In genomic region chr21:25670726-25671125, GRCh38 we compare ENCODE assay signal across 23 cellular contexts. TPM values are rescaled to one million over a fixed set of nuclear protein-coding genes. Genes with fewer than 3 reads are reported as not detected.
DNase-seq lines count a peak whose midpoint lies in the region; ATAC-seq and TF ChIP-seq lines count a peak whose summit lies in the region.
"Had no signal": no experiment of that assay in that cellular context is flagged by ENCODE, and none has a peak within 500 bp of the region (broad histone marks: within the 10 kb centered on the region; RNA-seq: fewer than 3 reads in every experiment).

No MANE protein-coding gene starts in this region.

- no peak for TF ChIP-seq CTCF in astrocyte of the spinal cord (IDR thresholded peaks at IDR 0.05; ENCODE audit: low read depth, low read length)
- TF ChIP-seq CTCF in heart right ventricle (IDR thresholded peaks at IDR 0.05): no peak

- H3K27ac ChIP-seq in heart right ventricle (peak overlapping the region; percentile 54 to 87 (median 78)), skin epidermis (peak overlapping the region in 11 of 21 experiments; percentile 13 to 80 (median 27)), caudate nucleus (ENCODE audit: low read depth, low read length) (no peak overlapping the region)
- H3K27ac ChIP-seq: BLaER1 treated with 17β-estradiol and CSF1 and Interleukin-3, amounts not matched to agents 10 nM and 100 nM; prostate gland; SJSA1 had no signal

- no peak overlapping the region for H3K4me3 ChIP-seq in astrocyte of the spinal cord (ENCODE audit: low read depth, low read length)
- H3K4me3 ChIP-seq in heart right ventricle: peak overlapping the region in 2 of 10 donors; percentile 3 to 6
- no peak overlapping the region for H3K4me3 ChIP-seq in skin epidermis
- H3K4me3 ChIP-seq: BLaER1 treated with 17β-estradiol and CSF1 and Interleukin-3, amounts not matched to agents 10 nM and 100 nM; prostate gland; SJSA1 had no signal

- no peaks in the 10 kb centered on the region for H3K36me3 Mint-ChIP-seq in activated T-helper 1 cell treated with anti-CD3 and anti-CD28 coated beads, Interleukin-12 subunit alpha, Interleukin-12 subunit beta, Interleukin-2, Interleukin-4 antibody, amounts not matched to agents 30 ng/mL and 10 ng/mL and 1 ng/mL, durations not matched to agents 14 hours and 24 hours and 36 hours (ENCODE audit: low read depth)
- H3K36me3 Mint-ChIP-seq: IgD-negative memory B cell; natural killer cell treated with Interleukin-12 subunit alpha and Interleukin-12 subunit beta and Interleukin-15 and Interleukin-18, amount 100 ng/mL, for 72 hours had no signal

- no peaks in the 10 kb centered on the region for H3K9me3 Mint-ChIP-seq in activated T-helper 1 cell treated with anti-CD3 and anti-CD28 coated beads, Interleukin-12 subunit alpha, Interleukin-12 subunit beta, Interleukin-2, Interleukin-4 antibody, amounts not matched to agents 30 ng/mL and 10 ng/mL and 1 ng/mL, durations not matched to agents 14 hours and 24 hours and 36 hours

- no peaks in the 10 kb centered on the region for H3K27me3 ChIP-seq in heart right ventricle
- H3K27me3 ChIP-seq: BLaER1 treated with 17β-estradiol and CSF1 and Interleukin-3, amounts not matched to agents 10 nM and 100 nM; SJSA1 had no signal

- intact Hi-C loops in heart right ventricle (cut with DNase I): no loop called here
- intact Hi-C loops in activated T-helper 1 cell treated with anti-CD3 and anti-CD28 coated beads, Interleukin-12 subunit alpha, Interleukin-12 subunit beta, Interleukin-2, Interleukin-4 antibody, amounts not matched to agents 30 ng/mL and 10 ng/mL and 1 ng/mL, durations not matched to agents 14 hours and 24 hours and 36 hours (cut with micrococcal nuclease): no loop called here

- in situ Hi-C loops in astrocyte of the spinal cord (cut with HindIII; ENCODE audit: low sequenced_read_pairs): no loop called here

- peaks cover 0 to 9% (median 0%) of the 10 kb centered on the region in 9 donors for H3K36me3 ChIP-seq in heart right ventricle
- H3K36me3 ChIP-seq: prostate gland, SJSA1 had no signal

- H3K27me3 Mint-ChIP-seq in activated T-helper 1 cell treated with anti-CD3 and anti-CD28 coated beads, Interleukin-12 subunit alpha, Interleukin-12 subunit beta, Interleukin-2, Interleukin-4 antibody, amounts not matched to agents 30 ng/mL and 10 ng/mL and 1 ng/mL, durations not matched to agents 14 hours and 24 hours and 36 hours (ENCODE audit: insufficient read depth): peaks cover 6% of the 10 kb centered on the region
- H3K27me3 Mint-ChIP-seq: IgD-negative memory B cell had no signal

- no peaks in the 10 kb centered on the region for H3K4me1 Mint-ChIP-seq in activated T-helper 1 cell treated with anti-CD3 and anti-CD28 coated beads, Interleukin-12 subunit alpha, Interleukin-12 subunit beta, Interleukin-2, Interleukin-4 antibody, amounts not matched to agents 30 ng/mL and 10 ng/mL and 1 ng/mL, durations not matched to agents 14 hours and 24 hours and 36 hours (ENCODE audit: low read depth)
- H3K4me1 Mint-ChIP-seq: IgD-negative memory B cell had no signal

- DNase-seq in GM04504 (ENCODE audit: low read depth) (peak; percentile 12), astrocyte of the spinal cord (ENCODE audit: low read depth, low spot score) (peak; percentile 5), heart right ventricle (no peak), RKO (ENCODE audit: low spot score) (no peak), caudate nucleus (lab: John Stamatoyannopoulos, UW) (no peak)
- no peak for DNase-seq in activated T-helper 1 cell treated with anti-CD3 and anti-CD28 coated beads, Interleukin-12 subunit alpha, Interleukin-12 subunit beta, Interleukin-2, Interleukin-4 antibody, amounts not matched to agents 30 ng/mL and 10 ng/mL and 1 ng/mL, durations not matched to agents 14 hours and 24 hours and 36 hours (ENCODE audit: low spot score)
- DNase-seq: activated CD4-positive, alpha-beta T cell treated with anti-CD3 and anti-CD28 coated beads for 4 hours; activated CD8-positive, alpha-beta memory T cell treated with anti-CD3 and anti-CD28 coated beads, Interleukin-2, amount 50 U/mL, for 4 hours; activated naive CD4-positive, alpha-beta T cell treated with Interleukin-2 at 50 U/mL for 16 hours; DMS53; effector CD4-positive, alpha-beta T cell; mesenchymal stem cell; NCI-H2081; NCI-H526; stimulated activated CD4-positive, alpha-beta T cell treated with anti-CD3 and anti-CD28 coated beads, Interleukin-2, amount 100 ng/mL, for 24 hours; T-helper 9 cell had no signal

- H3K4me1 ChIP-seq in heart right ventricle: peaks cover 0 to 53% (median 24%) of the 10 kb centered on the region in 9 donors
- H3K4me1 ChIP-seq: prostate gland, SJSA1 had no signal

- H3K4me3 Mint-ChIP-seq in activated T-helper 1 cell treated with anti-CD3 and anti-CD28 coated beads, Interleukin-12 subunit alpha, Interleukin-12 subunit beta, Interleukin-2, Interleukin-4 antibody, amounts not matched to agents 30 ng/mL and 10 ng/mL and 1 ng/mL, durations not matched to agents 14 hours and 24 hours and 36 hours: no peak overlapping the region
- H3K4me3 Mint-ChIP-seq: IgD-negative memory B cell; natural killer cell treated with Interleukin-12 subunit alpha and Interleukin-12 subunit beta and Interleukin-15 and Interleukin-18, amount 100 ng/mL, for 72 hours had no signal

- peaks cover 0 to 4% (median 0%) of the 10 kb centered on the region in 11 donors for H3K9me3 ChIP-seq in heart right ventricle
- H3K9me3 ChIP-seq: prostate gland, SJSA1 had no signal

- ATAC-seq in heart right ventricle (peak; percentile 47 to 88 (median 81)), GM21717 (IDR thresholded peaks at IDR 0.05; ENCODE audit: unreplicated experiment) (no peak)
- ATAC-seq: natural killer cell treated with Interleukin-12 subunit alpha and Interleukin-12 subunit beta and Interleukin-15 and Interleukin-18, amount 100 ng/mL, for 72 hours had no signal

- H3K27ac Mint-ChIP-seq in activated T-helper 1 cell treated with anti-CD3 and anti-CD28 coated beads, Interleukin-12 subunit alpha, Interleukin-12 subunit beta, Interleukin-2, Interleukin-4 antibody, amounts not matched to agents 30 ng/mL and 10 ng/mL and 1 ng/mL, durations not matched to agents 14 hours and 24 hours and 36 hours: no peak overlapping the region
- H3K27ac Mint-ChIP-seq: IgD-negative memory B cell; natural killer cell treated with Interleukin-12 subunit alpha and Interleukin-12 subunit beta and Interleukin-15 and Interleukin-18, amount 100 ng/mL, for 72 hours had no signal

RNA-seq across cellular contexts. Expression of gene JAM2, which starts 31.7 kb away (rescaled TPM):
- 10 to 100 TPM; 27.6 to 54.4 (median 34.5) TPM for total RNA-seq in heart right ventricle
- polyA plus RNA-seq in heart right ventricle: 10 to 100 TPM; 15.3 to 37.7 TPM
- 0.29 TPM in 2 replicates for total RNA-seq in activated T-helper 1 cell treated with anti-CD3 and anti-CD28 coated beads, Interleukin-12 subunit alpha, Interleukin-12 subunit beta, Interleukin-2, Interleukin-4 antibody, amounts not matched to agents 30 ng/mL and 10 ng/mL and 1 ng/mL, durations not matched to agents 14 hours and 24 hours and 36 hours
- total RNA-seq: SJSA1 had no signal

Comparison
In these comparisons a context has a peak if more than half of its experiments do, and no peak if none do; other contexts are left out.
1. DNase-seq: peak in GM04504 (single experiment) and astrocyte of the spinal cord (single experiment); none in heart right ventricle (0 of 2), RKO (single experiment), activated T-helper 1 cell treated with anti-CD3 and anti-CD28 coated beads, Interleukin-12 subunit alpha, Interleukin-12 subunit beta, Interleukin-2, Interleukin-4 antibody, amounts not matched to agents 30 ng/mL and 10 ng/mL and 1 ng/mL, durations not matched to agents 14 hours and 24 hours and 36 hours (single experiment) and caudate nucleus (0 of 61).
2. RNA of gene JAM2, which starts 31.7 kb away (total RNA-seq): 27.6 to 54.4 TPM in heart right ventricle; 0.29 TPM in activated T-helper 1 cell treated with anti-CD3 and anti-CD28 coated beads, Interleukin-12 subunit alpha, Interleukin-12 subunit beta, Interleukin-2, Interleukin-4 antibody, amounts not matched to agents 30 ng/mL and 10 ng/mL and 1 ng/mL, durations not matched to agents 14 hours and 24 hours and 36 hours; every median in the first group is over 10 times any median in the second.